Comparison of ENCODE assay signal across 2 cellular contexts in genomic region chr6:21998539-21998938, GRCh38.
TF ChIP-seq lines count a peak whose summit lies in the region.

No MANE protein-coding gene starts in this region.

TF ChIP-seq in IMR-90, 13 proteins besides CTCF, POLR2A, EP300 and RAD21:
- TF ChIP-seq MAZ (IDR thresholded peaks at IDR 0.05; ENCODE audit: borderline replicate concordance, low read depth, low read length), result no peak
- TF ChIP-seq CEBPB (IDR thresholded peaks at IDR 0.05; ENCODE audit: low read depth, low read length), result no peak
- TF ChIP-seq MAFK (IDR thresholded peaks at IDR 0.05; ENCODE audit: low read depth, low read length), result no peak
- no peak for TF ChIP-seq RFX5 (IDR thresholded peaks at IDR 0.05; ENCODE audit: low read depth, low read length)
- TF ChIP-seq SMC3 (IDR thresholded peaks at IDR 0.05; ENCODE audit: low read depth, low read length), result no peak
- TF ChIP-seq, protein P1, sequence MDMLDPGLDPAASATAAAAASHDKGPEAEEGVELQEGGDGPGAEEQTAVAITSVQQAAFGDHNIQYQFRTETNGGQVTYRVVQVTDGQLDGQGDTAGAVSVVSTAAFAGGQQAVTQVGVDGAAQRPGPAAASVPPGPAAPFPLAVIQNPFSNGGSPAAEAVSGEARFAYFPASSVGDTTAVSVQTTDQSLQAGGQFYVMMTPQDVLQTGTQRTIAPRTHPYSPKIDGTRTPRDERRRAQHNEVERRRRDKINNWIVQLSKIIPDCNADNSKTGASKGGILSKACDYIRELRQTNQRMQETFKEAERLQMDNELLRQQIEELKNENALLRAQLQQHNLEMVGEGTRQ (IDR thresholded peaks at IDR 0.05; ENCODE audit: low read depth, low read length), result no peak
- TF ChIP-seq BHLHE40 (IDR thresholded peaks at IDR 0.05; ENCODE audit: low read depth, low read length), result no peak
- TF ChIP-seq, protein P2, sequence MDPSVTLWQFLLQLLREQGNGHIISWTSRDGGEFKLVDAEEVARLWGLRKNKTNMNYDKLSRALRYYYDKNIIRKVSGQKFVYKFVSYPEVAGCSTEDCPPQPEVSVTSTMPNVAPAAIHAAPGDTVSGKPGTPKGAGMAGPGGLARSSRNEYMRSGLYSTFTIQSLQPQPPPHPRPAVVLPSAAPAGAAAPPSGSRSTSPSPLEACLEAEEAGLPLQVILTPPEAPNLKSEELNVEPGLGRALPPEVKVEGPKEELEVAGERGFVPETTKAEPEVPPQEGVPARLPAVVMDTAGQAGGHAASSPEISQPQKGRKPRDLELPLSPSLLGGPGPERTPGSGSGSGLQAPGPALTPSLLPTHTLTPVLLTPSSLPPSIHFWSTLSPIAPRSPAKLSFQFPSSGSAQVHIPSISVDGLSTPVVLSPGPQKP (IDR thresholded peaks at IDR 0.05; ENCODE audit: borderline replicate concordance, low read depth, low read length), result no peak
- TF ChIP-seq MXI1 (IDR thresholded peaks at IDR 0.05; ENCODE audit: borderline replicate concordance, low read depth, low read length), result no peak
- TF ChIP-seq RCOR1 (IDR thresholded peaks at IDR 0.05; ENCODE audit: insufficient replicate concordance, low read length), result no peak
- no peak for TF ChIP-seq NFE2L2 (IDR thresholded peaks at IDR 0.05; ENCODE audit: low read depth, low read length)
- no peak for TF ChIP-seq FOS (IDR thresholded peaks at IDR 0.05; ENCODE audit: low read depth, low read length)
- TF ChIP-seq CHD1 (IDR thresholded peaks at IDR 0.05; ENCODE audit: low read depth, low read length), result no peak

TF ChIP-seq in SK-N-SH, 30 proteins besides CTCF, POLR2A, EP300 and RAD21:
- TF ChIP-seq IRF3 (IDR thresholded peaks at IDR 0.05; ENCODE audit: low read depth, low read length) (no peak), MXI1 (IDR thresholded peaks at IDR 0.05; ENCODE audit: low read depth, low read length) (no peak), USF1 (IDR thresholded peaks at IDR 0.05; ENCODE audit: borderline replicate concordance, low read depth) (no peak), TCF12 (IDR thresholded peaks at IDR 0.05) (no peak), SMC3 (IDR thresholded peaks at IDR 0.05; ENCODE audit: low read depth, low read length) (no peak), RFX5 (IDR thresholded peaks at IDR 0.05; ENCODE audit: low read length) (no peak), FOSL2 (IDR thresholded peaks at IDR 0.05; ENCODE audit: borderline replicate concordance, low read depth) (no peak), GATA2 (CRISPR knock-in tag; IDR thresholded peaks at IDR 0.05) (no peak)
- TF ChIP-seq, protein P3, sequence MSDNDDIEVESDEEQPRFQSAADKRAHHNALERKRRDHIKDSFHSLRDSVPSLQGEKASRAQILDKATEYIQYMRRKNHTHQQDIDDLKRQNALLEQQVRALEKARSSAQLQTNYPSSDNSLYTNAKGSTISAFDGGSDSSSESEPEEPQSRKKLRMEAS (IDR thresholded peaks at IDR 0.05; ENCODE audit: low read depth), result no peak
TF ChIP-seq in SK-N-SH: peak in this region for 0.
